Comparison of ENCODE assay signal across 12 cellular contexts in genomic region chr17:77126519-77126918, GRCh38. TPM values are rescaled to one million over a fixed set of nuclear protein-coding genes. Genes with fewer than 3 reads are reported as not detected.
DNase-seq lines count a peak whose midpoint lies in the region; ATAC-seq, FAIRE-seq and TF ChIP-seq lines count a peak whose summit lies in the region.
"Had no signal": no experiment of that assay in that cellular context is flagged by ENCODE, and none has a peak within 500 bp of the region (broad histone marks: within the 10 kb centered on the region; RNA-seq: fewer than 3 reads in every experiment).

No MANE protein-coding gene starts in this region.

- DNase-seq in A549 (ENCODE audit: low read depth in 1 of 2, low spot score in 1 of 2) = peak in 1 of 2 experiments; percentile 36
- peak; percentile 67 for DNase-seq in NCI-H1092 (lab: John Stamatoyannopoulos, UW)
- DNase-seq in SHP77 (lab: John Stamatoyannopoulos, UW) = peak; percentile 93 to 94
- DNase-seq in right lobe of liver = peak in 1 of 3 donors; percentile 34
- DNase-seq in foreskin fibroblast = no peak
- DNase-seq in HFFc6 = no peak
- DNase-seq: GM23248, occipital lobe had no signal

- no peaks in the 10 kb centered on the region for H3K36me3 ChIP-seq in right lobe of liver

- no peak for TF ChIP-seq POLR2A in A549 (IDR thresholded peaks at IDR 0.05; ENCODE audit: low read length)
- no peak for TF ChIP-seq POLR2A in right lobe of liver (IDR thresholded peaks at IDR 0.05)

- H3K9me3 ChIP-seq in A549 = no peaks in the 10 kb centered on the region
- H3K9me3 ChIP-seq in right lobe of liver = no peaks in the 10 kb centered on the region

- H3K9me3 Mint-ChIP-seq in HFFc6 = no peaks in the 10 kb centered on the region

- peaks cover 66% of the 10 kb centered on the region for H3K4me1 ChIP-seq in A549
- H3K4me1 ChIP-seq in right lobe of liver = peaks cover 0 to 5% (median 0%) of the 10 kb centered on the region in 4 donors

- no peak for FAIRE-seq in A549 (lab: Jason Lieb, UNC)
- FAIRE-seq: TTC549 had no signal

- H3K4me1 Mint-ChIP-seq in HFFc6 (ENCODE audit: low read depth) = peaks cover 68% of the 10 kb centered on the region

- no peaks in the 10 kb centered on the region for H3K36me3 Mint-ChIP-seq in HFFc6 (ENCODE audit: low read depth)

- TF ChIP-seq RAD21 in A549 (conservative IDR thresholded peaks at IDR 0.05 in 1 of 2, IDR thresholded peaks at IDR 0.05 in 1 of 2) = no peak

- H3K4me3 ChIP-seq in A549 (no peak overlapping the region), right lobe of liver (no peak overlapping the region), foreskin fibroblast (ENCODE audit: low read depth in 1 of 2, low read length in 2 of 2) (no peak overlapping the region)
- H3K4me3 ChIP-seq: GM23248 had no signal

- no peak for ATAC-seq in A549
- no peak for ATAC-seq in right lobe of liver
- no peak for ATAC-seq in GM21786 (IDR thresholded peaks at IDR 0.05; ENCODE audit: unreplicated experiment)
- no peak for ATAC-seq in GM21717 (IDR thresholded peaks at IDR 0.05; ENCODE audit: unreplicated experiment)

- no peaks in the 10 kb centered on the region for H3K27me3 ChIP-seq in right lobe of liver

- no peak for TF ChIP-seq CTCF in A549 (IDR thresholded peaks at IDR 0.05)
- TF ChIP-seq CTCF in right lobe of liver (IDR thresholded peaks at IDR 0.05) = no peak
- TF ChIP-seq CTCF in foreskin fibroblast (IDR thresholded peaks at IDR 0.05; ENCODE audit: low read depth, low read length) = no peak
- no peak for TF ChIP-seq CTCF in HFFc6 (IDR thresholded peaks at IDR 0.05)

- WGBS in A549 (ENCODE audit: missing lambda C conversion rate) = 68% methylated on average over 6 of the region's 7 CpGs
- 56% methylated on average over 2 of the region's 7 CpGs for WGBS in right lobe of liver (ENCODE audit: insufficient coverage, low coverage, low lambda C conversion rate, missing lambda C conversion rate)

- CTCF ChIA-PET in A549 (lab: Yijun Ruan, JAX) = interaction anchor here (0.6 to 11.6 kb wide), 6 partner anchors 11 to 130 kb away, joined by 3 to 121 read pairs (median 4); no protein-coding TSS in a partner anchor

- intact Hi-C loops in right lobe of liver (cut with DNase I) = no loop called here

- H3K27ac ChIP-seq in A549 (peak overlapping the region; percentile 70 to 81; a peak in 5 of 6 replicates), right lobe of liver (peak overlapping the region in 2 of 3 donors; percentile 3 to 52)
- H3K27ac ChIP-seq: KMS-11 had no signal

- no peak for TF ChIP-seq EP300 in A549 (IDR thresholded peaks at IDR 0.05)

- no peak overlapping the region; the same call in 1 of the 2 replicates for H3K27ac Mint-ChIP-seq in HFFc6

- POLR2A ChIA-PET in A549 (lab: Yijun Ruan, JAX) = no interaction called here

- peak overlapping the region; percentile 62 for H3K4me2 ChIP-seq in A549
- H3K4me2 ChIP-seq: KMS-11 had no signal

- peaks cover 2% of the 10 kb centered on the region; the same call in 1 of the 2 replicates for H3K27me3 Mint-ChIP-seq in HFFc6 (ENCODE audit: insufficient read depth)

- H3K4me3 Mint-ChIP-seq in HFFc6 = no peak overlapping the region

TF ChIP-seq in A549, 52 proteins besides CTCF, POLR2A, EP300 and RAD21:
- TF ChIP-seq CBX2 (IDR thresholded peaks at IDR 0.05; ENCODE audit: borderline replicate concordance, low read depth) = no peak
- TF ChIP-seq MYC (IDR thresholded peaks at IDR 0.05; ENCODE audit: borderline replicate concordance, low read length) = no peak
- TF ChIP-seq MAX (IDR thresholded peaks at IDR 0.05) = no peak

RNA-seq across cellular contexts. Expression of gene SEC14L1, which starts 14.2 kb away (rescaled TPM):
- 27.5 and 29.1 TPM in 2 replicates for polyA plus RNA-seq in A549 (2011; rRNA removed)
- 13.9 and 26.0 TPM in 2 replicates for polyA plus RNA-seq in A549 (2012; cell fraction: cytosol; rRNA removed)
- 24.6 and 30.1 TPM in 2 replicates for polyA plus RNA-seq in A549 (2012; cell fraction: nucleus; rRNA removed)
- 32.2 to 40.4 TPM (median 40.4 TPM) in 3 replicates for polyA plus RNA-seq in A549 (2017; fragmentation: RNase III; extraction: RNeasy Plus Mini Kit Qiagen cat#74134 plus additional on column Dnase treatment)
- 11.3 and 21.8 TPM in 2 replicates for polyA minus RNA-seq in A549 (2011; rRNA and poly(A)+ RNA removed)
- total RNA-seq in right lobe of liver = 10 to 100 TPM; 21.5 to 44.4 (median 24.9) TPM
- total RNA-seq in HFFc6 (2021; fragmentation: NEBNext Ultra II Directional; extraction: Animal tissue kit (Norgen Biotek cat#: 25700)) = 10 to 100 TPM; 63.0 to 91.4 (median 75.0) TPM

Comparison
In these comparisons a context has a peak if more than half of its experiments do, and no peak if none do; other contexts are left out.
1. DNase-seq: peak in NCI-H1092 (single experiment) and SHP77 (2 of 2); none in foreskin fibroblast (0 of 2) and HFFc6 (single experiment).